ENCODE assay signal across 1 cellular context in the genomic region with DNA sequence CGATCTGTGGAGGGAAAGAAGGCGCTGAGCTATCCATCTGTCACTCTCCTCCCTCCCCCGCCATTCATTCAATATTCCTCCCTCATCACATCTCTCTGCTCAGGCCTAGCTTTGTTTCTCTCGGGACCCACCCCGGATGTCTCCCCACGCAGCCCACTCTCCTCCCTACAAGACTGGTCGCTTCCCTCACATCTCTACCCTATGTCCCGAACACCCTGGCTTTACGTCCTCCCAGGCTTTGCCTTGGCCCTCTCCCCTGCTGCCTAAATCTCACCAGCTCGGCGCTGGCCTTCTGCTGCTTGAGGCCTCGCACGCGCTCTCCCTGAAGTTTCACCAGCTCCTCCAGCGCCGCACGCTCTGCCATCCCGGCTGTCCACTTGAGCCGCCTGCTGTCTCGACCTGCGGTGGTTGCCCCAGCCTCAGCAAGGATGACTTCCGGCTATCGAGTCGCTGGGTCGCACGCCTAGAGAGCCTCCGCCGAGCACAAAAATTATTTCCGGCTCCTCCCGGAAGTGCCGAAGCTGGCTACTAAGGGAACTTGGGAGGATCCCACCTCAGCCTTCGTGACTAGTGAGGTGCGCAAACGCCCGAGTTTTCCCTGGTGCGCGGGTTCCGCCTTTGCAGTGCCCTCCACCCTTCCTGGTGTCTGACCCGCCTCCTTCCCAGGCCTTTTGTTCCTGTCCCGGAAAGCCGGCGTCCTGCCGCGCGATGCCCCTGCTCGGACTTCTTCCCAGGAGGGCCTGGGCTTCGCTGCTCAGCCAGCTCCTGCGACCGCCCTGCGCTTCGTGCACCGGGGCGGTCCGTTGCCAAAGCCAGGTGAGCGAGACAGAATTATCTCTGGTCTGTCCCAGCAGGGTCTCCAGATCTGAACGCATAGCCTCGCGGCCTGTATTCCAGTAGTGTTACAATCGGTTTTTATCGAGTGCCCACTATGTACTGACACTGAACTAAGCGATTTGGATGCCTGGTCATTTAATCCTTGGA.
TF ChIP-seq lines count a peak whose summit lies in the region.

A gene with protein sequence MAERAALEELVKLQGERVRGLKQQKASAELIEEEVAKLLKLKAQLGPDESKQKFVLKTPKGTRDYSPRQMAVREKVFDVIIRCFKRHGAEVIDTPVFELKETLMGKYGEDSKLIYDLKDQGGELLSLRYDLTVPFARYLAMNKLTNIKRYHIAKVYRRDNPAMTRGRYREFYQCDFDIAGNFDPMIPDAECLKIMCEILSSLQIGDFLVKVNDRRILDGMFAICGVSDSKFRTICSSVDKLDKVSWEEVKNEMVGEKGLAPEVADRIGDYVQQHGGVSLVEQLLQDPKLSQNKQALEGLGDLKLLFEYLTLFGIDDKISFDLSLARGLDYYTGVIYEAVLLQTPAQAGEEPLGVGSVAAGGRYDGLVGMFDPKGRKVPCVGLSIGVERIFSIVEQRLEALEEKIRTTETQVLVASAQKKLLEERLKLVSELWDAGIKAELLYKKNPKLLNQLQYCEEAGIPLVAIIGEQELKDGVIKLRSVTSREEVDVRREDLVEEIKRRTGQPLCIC (minus strand): TSS at position 430 of the 984 bp plus-strand sequence. CDS start 66 bp downstream, at position 364.
A gene with protein sequence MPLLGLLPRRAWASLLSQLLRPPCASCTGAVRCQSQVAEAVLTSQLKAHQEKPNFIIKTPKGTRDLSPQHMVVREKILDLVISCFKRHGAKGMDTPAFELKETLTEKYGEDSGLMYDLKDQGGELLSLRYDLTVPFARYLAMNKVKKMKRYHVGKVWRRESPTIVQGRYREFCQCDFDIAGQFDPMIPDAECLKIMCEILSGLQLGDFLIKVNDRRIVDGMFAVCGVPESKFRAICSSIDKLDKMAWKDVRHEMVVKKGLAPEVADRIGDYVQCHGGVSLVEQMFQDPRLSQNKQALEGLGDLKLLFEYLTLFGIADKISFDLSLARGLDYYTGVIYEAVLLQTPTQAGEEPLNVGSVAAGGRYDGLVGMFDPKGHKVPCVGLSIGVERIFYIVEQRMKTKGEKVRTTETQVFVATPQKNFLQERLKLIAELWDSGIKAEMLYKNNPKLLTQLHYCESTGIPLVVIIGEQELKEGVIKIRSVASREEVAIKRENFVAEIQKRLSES (plus strand): TSS at position 515 of the 984 bp plus-strand sequence. CDS start 194 bp downstream, at position 709.

TF ChIP-seq in H1, 55 proteins besides CTCF, POLR2A, EP300 and RAD21 (continues in another document):
- TF ChIP-seq TBP (IDR thresholded peaks at IDR 0.05; ENCODE audit: low read depth, low read length) (peak; percentile 74), YY1 (IDR thresholded peaks at IDR 0.05; ENCODE audit: low read depth, low read length) (peak; percentile 66; the same call in 1 of the 2 replicates), CHD1 (IDR thresholded peaks at IDR 0.05; ENCODE audit: low read depth, low read length) (no peak), EGR1 (IDR thresholded peaks at IDR 0.05; ENCODE audit: borderline replicate concordance, low read depth, low read length) (peak; percentile 99), CREB1 (IDR thresholded peaks at IDR 0.05) (no peak), SP1 (IDR thresholded peaks at IDR 0.05; ENCODE audit: low read depth, low read length) (0 out of 2 replicates have a peak, but pooled peaks have one; percentile 29), JUND (IDR thresholded peaks at IDR 0.05; ENCODE audit: low read length) (no peak), NRF1 (IDR thresholded peaks at IDR 0.05; ENCODE audit: low read depth, low read length) (no peak), EZH2 (IDR thresholded peaks at IDR 0.05; ENCODE audit: low read depth, low read length, severe bottlenecking) (no peak), FOSL1 (IDR thresholded peaks at IDR 0.05; ENCODE audit: insufficient read depth, low read depth, low read length) (no peak), SIRT6 (IDR thresholded peaks at IDR 0.05; ENCODE audit: low read length) (no peak), RNF2 (IDR thresholded peaks at IDR 0.05; ENCODE audit: borderline replicate concordance, low read depth, low read length, missing control alignments, poor library complexity, severe bottlenecking) (no peak), TCF12 (IDR thresholded peaks at IDR 0.05; ENCODE audit: low read depth, low read length) (no peak), SIX5 (IDR thresholded peaks at IDR 0.05; ENCODE audit: low read depth, low read length) (no peak), CHD2 (IDR thresholded peaks at IDR 0.05; ENCODE audit: low read length) (no peak), BCL11A (IDR thresholded peaks at IDR 0.05; ENCODE audit: low read depth in 2 of 2, low read length in 2 of 2) (no peak), HDAC6 (IDR thresholded peaks at IDR 0.05; ENCODE audit: low read depth, low read length) (no peak), SP2 (IDR thresholded peaks at IDR 0.05; ENCODE audit: low read length) (peak; percentile 79), TAF1 (IDR thresholded peaks at IDR 0.05; ENCODE audit: low read depth, low read length) (peak; percentile 81), CBX8 (IDR thresholded peaks at IDR 0.05; ENCODE audit: borderline replicate concordance, low read depth, low read length) (no peak), TAF7 (optimal IDR thresholded peaks at IDR 0.05; ENCODE audit: borderline replicate concordance, low read depth, low read length) (peak; percentile 73), GTF2F1 (IDR thresholded peaks at IDR 0.05; ENCODE audit: borderline replicate concordance, low read depth, low read length) (peak; percentile 43; the same call in 1 of the 2 replicates), NANOG (IDR thresholded peaks at IDR 0.05; ENCODE audit: insufficient read depth, low read depth, low read length, poor library complexity, severe bottlenecking) (no peak), SUZ12 (IDR thresholded peaks at IDR 0.05; ENCODE audit: low read length) (no peak), RXRA (IDR thresholded peaks at IDR 0.05; ENCODE audit: insufficient read depth, low read depth, low read length) (no peak), SP4 (IDR thresholded peaks at IDR 0.05; ENCODE audit: low read length) (peak; percentile 76; the same call in 1 of the 2 replicates), SAP30 (IDR thresholded peaks at IDR 0.05; ENCODE audit: insufficient read depth, insufficient replicate concordance, low read length) (peak; percentile 89), KDM4A (IDR thresholded peaks at IDR 0.05; ENCODE audit: low read depth, low read length, severe bottlenecking) (peak; percentile 88), KDM1A (IDR thresholded peaks at IDR 0.05; ENCODE audit: borderline replicate concordance, low read length) (no peak), CEBPB (IDR thresholded peaks at IDR 0.05; ENCODE audit: low read depth, low read length) (no peak), SRF (IDR thresholded peaks at IDR 0.05; ENCODE audit: low read depth, low read length) (no peak), GABPA (IDR thresholded peaks at IDR 0.05; ENCODE audit: borderline replicate concordance, insufficient read depth, low read length) (peak; percentile 93), ZNF274 (IDR thresholded peaks at IDR 0.05; ENCODE audit: borderline replicate concordance, extremely low read depth, low read length) (no peak), BACH1 (IDR thresholded peaks at IDR 0.05; ENCODE audit: low read length) (no peak), RFX5 (IDR thresholded peaks at IDR 0.05; ENCODE audit: borderline replicate concordance, low read depth, low read length) (no peak), CTBP2 (IDR thresholded peaks at IDR 0.05; ENCODE audit: borderline replicate concordance, insufficient read depth, insufficient read length, low read length) (no peak), KDM5A (IDR thresholded peaks at IDR 0.05; ENCODE audit: low read length) (peak; percentile 48; the same call in 1 of the 2 replicates), JUN (IDR thresholded peaks at IDR 0.05; ENCODE audit: low read depth, low read length) (no peak), POU5F1 (IDR thresholded peaks at IDR 0.05; ENCODE audit: low read depth, low read length) (no peak), HDAC2 (IDR thresholded peaks at IDR 0.05; ENCODE audit: borderline replicate concordance in 1 of 2, low read depth in 2 of 2, low read length in 2 of 2) (peak; percentile 60 to 92; a peak in 2 of 4 replicates), ASH2L (IDR thresholded peaks at IDR 0.05; ENCODE audit: low read length) (peak; percentile 91)
- TF ChIP-seq, protein P1, sequence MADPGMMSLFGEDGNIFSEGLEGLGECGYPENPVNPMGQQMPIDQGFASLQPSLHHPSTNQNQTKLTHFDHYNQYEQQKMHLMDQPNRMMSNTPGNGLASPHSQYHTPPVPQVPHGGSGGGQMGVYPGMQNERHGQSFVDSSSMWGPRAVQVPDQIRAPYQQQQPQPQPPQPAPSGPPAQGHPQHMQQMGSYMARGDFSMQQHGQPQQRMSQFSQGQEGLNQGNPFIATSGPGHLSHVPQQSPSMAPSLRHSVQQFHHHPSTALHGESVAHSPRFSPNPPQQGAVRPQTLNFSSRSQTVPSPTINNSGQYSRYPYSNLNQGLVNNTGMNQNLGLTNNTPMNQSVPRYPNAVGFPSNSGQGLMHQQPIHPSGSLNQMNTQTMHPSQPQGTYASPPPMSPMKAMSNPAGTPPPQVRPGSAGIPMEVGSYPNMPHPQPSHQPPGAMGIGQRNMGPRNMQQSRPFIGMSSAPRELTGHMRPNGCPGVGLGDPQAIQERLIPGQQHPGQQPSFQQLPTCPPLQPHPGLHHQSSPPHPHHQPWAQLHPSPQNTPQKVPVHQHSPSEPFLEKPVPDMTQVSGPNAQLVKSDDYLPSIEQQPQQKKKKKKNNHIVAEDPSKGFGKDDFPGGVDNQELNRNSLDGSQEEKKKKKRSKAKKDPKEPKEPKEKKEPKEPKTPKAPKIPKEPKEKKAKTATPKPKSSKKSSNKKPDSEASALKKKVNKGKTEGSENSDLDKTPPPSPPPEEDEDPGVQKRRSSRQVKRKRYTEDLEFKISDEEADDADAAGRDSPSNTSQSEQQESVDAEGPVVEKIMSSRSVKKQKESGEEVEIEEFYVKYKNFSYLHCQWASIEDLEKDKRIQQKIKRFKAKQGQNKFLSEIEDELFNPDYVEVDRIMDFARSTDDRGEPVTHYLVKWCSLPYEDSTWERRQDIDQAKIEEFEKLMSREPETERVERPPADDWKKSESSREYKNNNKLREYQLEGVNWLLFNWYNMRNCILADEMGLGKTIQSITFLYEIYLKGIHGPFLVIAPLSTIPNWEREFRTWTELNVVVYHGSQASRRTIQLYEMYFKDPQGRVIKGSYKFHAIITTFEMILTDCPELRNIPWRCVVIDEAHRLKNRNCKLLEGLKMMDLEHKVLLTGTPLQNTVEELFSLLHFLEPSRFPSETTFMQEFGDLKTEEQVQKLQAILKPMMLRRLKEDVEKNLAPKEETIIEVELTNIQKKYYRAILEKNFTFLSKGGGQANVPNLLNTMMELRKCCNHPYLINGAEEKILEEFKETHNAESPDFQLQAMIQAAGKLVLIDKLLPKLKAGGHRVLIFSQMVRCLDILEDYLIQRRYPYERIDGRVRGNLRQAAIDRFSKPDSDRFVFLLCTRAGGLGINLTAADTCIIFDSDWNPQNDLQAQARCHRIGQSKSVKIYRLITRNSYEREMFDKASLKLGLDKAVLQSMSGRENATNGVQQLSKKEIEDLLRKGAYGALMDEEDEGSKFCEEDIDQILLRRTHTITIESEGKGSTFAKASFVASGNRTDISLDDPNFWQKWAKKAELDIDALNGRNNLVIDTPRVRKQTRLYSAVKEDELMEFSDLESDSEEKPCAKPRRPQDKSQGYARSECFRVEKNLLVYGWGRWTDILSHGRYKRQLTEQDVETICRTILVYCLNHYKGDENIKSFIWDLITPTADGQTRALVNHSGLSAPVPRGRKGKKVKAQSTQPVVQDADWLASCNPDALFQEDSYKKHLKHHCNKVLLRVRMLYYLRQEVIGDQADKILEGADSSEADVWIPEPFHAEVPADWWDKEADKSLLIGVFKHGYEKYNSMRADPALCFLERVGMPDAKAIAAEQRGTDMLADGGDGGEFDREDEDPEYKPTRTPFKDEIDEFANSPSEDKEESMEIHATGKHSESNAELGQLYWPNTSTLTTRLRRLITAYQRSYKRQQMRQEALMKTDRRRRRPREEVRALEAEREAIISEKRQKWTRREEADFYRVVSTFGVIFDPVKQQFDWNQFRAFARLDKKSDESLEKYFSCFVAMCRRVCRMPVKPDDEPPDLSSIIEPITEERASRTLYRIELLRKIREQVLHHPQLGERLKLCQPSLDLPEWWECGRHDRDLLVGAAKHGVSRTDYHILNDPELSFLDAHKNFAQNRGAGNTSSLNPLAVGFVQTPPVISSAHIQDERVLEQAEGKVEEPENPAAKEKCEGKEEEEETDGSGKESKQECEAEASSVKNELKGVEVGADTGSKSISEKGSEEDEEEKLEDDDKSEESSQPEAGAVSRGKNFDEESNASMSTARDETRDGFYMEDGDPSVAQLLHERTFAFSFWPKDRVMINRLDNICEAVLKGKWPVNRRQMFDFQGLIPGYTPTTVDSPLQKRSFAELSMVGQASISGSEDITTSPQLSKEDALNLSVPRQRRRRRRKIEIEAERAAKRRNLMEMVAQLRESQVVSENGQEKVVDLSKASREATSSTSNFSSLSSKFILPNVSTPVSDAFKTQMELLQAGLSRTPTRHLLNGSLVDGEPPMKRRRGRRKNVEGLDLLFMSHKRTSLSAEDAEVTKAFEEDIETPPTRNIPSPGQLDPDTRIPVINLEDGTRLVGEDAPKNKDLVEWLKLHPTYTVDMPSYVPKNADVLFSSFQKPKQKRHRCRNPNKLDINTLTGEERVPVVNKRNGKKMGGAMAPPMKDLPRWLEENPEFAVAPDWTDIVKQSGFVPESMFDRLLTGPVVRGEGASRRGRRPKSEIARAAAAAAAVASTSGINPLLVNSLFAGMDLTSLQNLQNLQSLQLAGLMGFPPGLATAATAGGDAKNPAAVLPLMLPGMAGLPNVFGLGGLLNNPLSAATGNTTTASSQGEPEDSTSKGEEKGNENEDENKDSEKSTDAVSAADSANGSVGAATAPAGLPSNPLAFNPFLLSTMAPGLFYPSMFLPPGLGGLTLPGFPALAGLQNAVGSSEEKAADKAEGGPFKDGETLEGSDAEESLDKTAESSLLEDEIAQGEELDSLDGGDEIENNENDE (IDR thresholded peaks at IDR 0.05; ENCODE audit: insufficient replicate concordance, low read length), result no peak
- TF ChIP-seq, protein P2, sequence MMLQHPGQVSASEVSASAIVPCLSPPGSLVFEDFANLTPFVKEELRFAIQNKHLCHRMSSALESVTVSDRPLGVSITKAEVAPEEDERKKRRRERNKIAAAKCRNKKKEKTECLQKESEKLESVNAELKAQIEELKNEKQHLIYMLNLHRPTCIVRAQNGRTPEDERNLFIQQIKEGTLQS (IDR thresholded peaks at IDR 0.05; ENCODE audit: insufficient read depth, low read depth, low read length), result no peak
- TF ChIP-seq, protein P3, sequence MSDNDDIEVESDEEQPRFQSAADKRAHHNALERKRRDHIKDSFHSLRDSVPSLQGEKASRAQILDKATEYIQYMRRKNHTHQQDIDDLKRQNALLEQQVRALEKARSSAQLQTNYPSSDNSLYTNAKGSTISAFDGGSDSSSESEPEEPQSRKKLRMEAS (IDR thresholded peaks at IDR 0.05), result peak; percentile 85
- TF ChIP-seq, protein P4, sequence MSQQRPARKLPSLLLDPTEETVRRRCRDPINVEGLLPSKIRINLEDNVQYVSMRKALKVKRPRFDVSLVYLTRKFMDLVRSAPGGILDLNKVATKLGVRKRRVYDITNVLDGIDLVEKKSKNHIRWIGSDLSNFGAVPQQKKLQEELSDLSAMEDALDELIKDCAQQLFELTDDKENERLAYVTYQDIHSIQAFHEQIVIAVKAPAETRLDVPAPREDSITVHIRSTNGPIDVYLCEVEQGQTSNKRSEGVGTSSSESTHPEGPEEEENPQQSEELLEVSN (IDR thresholded peaks at IDR 0.05), result peak; percentile 60; the same call in 1 of the 2 replicates
- TF ChIP-seq, protein P5, sequence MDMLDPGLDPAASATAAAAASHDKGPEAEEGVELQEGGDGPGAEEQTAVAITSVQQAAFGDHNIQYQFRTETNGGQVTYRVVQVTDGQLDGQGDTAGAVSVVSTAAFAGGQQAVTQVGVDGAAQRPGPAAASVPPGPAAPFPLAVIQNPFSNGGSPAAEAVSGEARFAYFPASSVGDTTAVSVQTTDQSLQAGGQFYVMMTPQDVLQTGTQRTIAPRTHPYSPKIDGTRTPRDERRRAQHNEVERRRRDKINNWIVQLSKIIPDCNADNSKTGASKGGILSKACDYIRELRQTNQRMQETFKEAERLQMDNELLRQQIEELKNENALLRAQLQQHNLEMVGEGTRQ (IDR thresholded peaks at IDR 0.05; ENCODE audit: low read length), result no peak
